In genomic region chr16:1565083-1565805, GRCh38 we compare ENCODE assay signal across 1 cellular context.
TF ChIP-seq lines count a peak whose summit lies in the region.

No MANE protein-coding gene starts in this region.

TF ChIP-seq in WTC11, 78 proteins besides CTCF, POLR2A, EP300 and RAD21 (continued from another document):
- TF ChIP-seq ZSCAN18 (CRISPR knock-in tag; IDR thresholded peaks at IDR 0.05) (no peak), ZNF263 (CRISPR knock-in tag; IDR thresholded peaks at IDR 0.05; ENCODE audit: low read depth) (no peak), NR2C2 (CRISPR knock-in tag; IDR thresholded peaks at IDR 0.05) (no peak), FOXJ3 (CRISPR knock-in tag; IDR thresholded peaks at IDR 0.05; ENCODE audit: borderline replicate concordance) (no peak), JUN (CRISPR knock-in tag; IDR thresholded peaks at IDR 0.05) (no peak), NR3C1 (CRISPR knock-in tag; conservative IDR thresholded peaks at IDR 0.05; ENCODE audit: low read depth) (no peak), ZNF396 (CRISPR knock-in tag; IDR thresholded peaks at IDR 0.05; ENCODE audit: borderline replicate concordance) (no peak), MYBL2 (CRISPR knock-in tag; IDR thresholded peaks at IDR 0.05) (no peak)
- TF ChIP-seq, protein P1, sequence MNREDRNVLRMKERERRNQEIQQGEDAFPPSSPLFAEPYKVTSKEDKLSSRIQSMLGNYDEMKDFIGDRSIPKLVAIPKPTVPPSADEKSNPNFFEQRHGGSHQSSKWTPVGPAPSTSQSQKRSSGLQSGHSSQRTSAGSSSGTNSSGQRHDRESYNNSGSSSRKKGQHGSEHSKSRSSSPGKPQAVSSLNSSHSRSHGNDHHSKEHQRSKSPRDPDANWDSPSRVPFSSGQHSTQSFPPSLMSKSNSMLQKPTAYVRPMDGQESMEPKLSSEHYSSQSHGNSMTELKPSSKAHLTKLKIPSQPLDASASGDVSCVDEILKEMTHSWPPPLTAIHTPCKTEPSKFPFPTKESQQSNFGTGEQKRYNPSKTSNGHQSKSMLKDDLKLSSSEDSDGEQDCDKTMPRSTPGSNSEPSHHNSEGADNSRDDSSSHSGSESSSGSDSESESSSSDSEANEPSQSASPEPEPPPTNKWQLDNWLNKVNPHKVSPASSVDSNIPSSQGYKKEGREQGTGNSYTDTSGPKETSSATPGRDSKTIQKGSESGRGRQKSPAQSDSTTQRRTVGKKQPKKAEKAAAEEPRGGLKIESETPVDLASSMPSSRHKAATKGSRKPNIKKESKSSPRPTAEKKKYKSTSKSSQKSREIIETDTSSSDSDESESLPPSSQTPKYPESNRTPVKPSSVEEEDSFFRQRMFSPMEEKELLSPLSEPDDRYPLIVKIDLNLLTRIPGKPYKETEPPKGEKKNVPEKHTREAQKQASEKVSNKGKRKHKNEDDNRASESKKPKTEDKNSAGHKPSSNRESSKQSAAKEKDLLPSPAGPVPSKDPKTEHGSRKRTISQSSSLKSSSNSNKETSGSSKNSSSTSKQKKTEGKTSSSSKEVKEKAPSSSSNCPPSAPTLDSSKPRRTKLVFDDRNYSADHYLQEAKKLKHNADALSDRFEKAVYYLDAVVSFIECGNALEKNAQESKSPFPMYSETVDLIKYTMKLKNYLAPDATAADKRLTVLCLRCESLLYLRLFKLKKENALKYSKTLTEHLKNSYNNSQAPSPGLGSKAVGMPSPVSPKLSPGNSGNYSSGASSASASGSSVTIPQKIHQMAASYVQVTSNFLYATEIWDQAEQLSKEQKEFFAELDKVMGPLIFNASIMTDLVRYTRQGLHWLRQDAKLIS (CRISPR knock-in tag; IDR thresholded peaks at IDR 0.05; ENCODE audit: borderline replicate concordance): no peak
- TF ChIP-seq, protein P2, sequence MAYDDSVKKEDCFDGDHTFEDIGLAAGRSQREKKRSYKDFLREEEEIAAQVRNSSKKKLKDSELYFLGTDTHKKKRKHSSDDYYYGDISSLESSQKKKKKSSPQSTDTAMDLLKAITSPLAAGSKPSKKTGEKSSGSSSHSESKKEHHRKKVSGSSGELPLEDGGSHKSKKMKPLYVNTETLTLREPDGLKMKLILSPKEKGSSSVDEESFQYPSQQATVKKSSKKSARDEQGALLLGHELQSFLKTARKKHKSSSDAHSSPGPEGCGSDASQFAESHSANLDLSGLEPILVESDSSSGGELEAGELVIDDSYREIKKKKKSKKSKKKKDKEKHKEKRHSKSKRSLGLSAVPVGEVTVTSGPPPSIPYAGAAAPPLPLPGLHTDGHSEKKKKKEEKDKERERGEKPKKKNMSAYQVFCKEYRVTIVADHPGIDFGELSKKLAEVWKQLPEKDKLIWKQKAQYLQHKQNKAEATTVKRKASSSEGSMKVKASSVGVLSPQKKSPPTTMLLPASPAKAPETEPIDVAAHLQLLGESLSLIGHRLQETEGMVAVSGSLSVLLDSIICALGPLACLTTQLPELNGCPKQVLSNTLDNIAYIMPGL (CRISPR knock-in tag; IDR thresholded peaks at IDR 0.05): no peak
- TF ChIP-seq, protein P3, sequence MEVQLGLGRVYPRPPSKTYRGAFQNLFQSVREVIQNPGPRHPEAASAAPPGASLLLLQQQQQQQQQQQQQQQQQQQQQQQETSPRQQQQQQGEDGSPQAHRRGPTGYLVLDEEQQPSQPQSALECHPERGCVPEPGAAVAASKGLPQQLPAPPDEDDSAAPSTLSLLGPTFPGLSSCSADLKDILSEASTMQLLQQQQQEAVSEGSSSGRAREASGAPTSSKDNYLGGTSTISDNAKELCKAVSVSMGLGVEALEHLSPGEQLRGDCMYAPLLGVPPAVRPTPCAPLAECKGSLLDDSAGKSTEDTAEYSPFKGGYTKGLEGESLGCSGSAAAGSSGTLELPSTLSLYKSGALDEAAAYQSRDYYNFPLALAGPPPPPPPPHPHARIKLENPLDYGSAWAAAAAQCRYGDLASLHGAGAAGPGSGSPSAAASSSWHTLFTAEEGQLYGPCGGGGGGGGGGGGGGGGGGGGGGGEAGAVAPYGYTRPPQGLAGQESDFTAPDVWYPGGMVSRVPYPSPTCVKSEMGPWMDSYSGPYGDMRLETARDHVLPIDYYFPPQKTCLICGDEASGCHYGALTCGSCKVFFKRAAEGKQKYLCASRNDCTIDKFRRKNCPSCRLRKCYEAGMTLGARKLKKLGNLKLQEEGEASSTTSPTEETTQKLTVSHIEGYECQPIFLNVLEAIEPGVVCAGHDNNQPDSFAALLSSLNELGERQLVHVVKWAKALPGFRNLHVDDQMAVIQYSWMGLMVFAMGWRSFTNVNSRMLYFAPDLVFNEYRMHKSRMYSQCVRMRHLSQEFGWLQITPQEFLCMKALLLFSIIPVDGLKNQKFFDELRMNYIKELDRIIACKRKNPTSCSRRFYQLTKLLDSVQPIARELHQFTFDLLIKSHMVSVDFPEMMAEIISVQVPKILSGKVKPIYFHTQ (CRISPR knock-in tag; IDR thresholded peaks at IDR 0.05): no peak
